Comparison of ENCODE assay signal across 17 cellular contexts in genomic region chr18:66523219-66523991, GRCh38.
DNase-seq lines count a peak whose midpoint lies in the region; FAIRE-seq and TF ChIP-seq lines count a peak whose summit lies in the region.
"Had no signal": no experiment of that assay in that cellular context is flagged by ENCODE, and none has a peak within 500 bp of the region (broad histone marks: within the 10 kb centered on the region; RNA-seq: fewer than 3 reads in every experiment).

No MANE protein-coding gene starts in this region.

- TF ChIP-seq POLR2A in H54 (IDR thresholded peaks at IDR 0.05; ENCODE audit: low read depth, low read length), result no peak

- H2AFZ ChIP-seq in OCI-LY3 (ENCODE audit: low read depth, low read length) (peak overlapping the region; percentile 48), neural progenitor cell (replicated peaks) (peak overlapping the region; percentile 60)

- FAIRE-seq in urothelium cell line (lab: Jason Lieb, UNC), result no peak
- FAIRE-seq in H54 (lab: Jason Lieb, UNC), result no peak
- FAIRE-seq: RCC 7860 had no signal

- H4K20me1 ChIP-seq in OCI-LY3 (ENCODE audit: insufficient read depth, low read length) (no peaks in the 10 kb centered on the region), neural progenitor cell (ENCODE audit: low read depth) (no peaks in the 10 kb centered on the region)

- no peaks in the 10 kb centered on the region for H3K36me3 Mint-ChIP-seq in neural progenitor cell

- H3K4me1 Mint-ChIP-seq in neural progenitor cell, result no peaks in the 10 kb centered on the region
- H3K4me1 Mint-ChIP-seq: T-helper 17 cell had no signal

- H3K9ac ChIP-seq in OCI-LY3 (ENCODE audit: low read length) (no peak overlapping the region), neural progenitor cell (no peak overlapping the region)

- no peak overlapping the region for H3K27ac Mint-ChIP-seq in neural progenitor cell
- H3K27ac Mint-ChIP-seq: T-helper 17 cell had no signal

- H3K79me2 ChIP-seq in OCI-LY3 (ENCODE audit: low read length) (no peaks in the 10 kb centered on the region), neural progenitor cell (ENCODE audit: low read depth) (no peaks in the 10 kb centered on the region)

- H3K27me3 Mint-ChIP-seq in neural progenitor cell (ENCODE audit: insufficient read depth, low read depth), result no peaks in the 10 kb centered on the region
- H3K27me3 Mint-ChIP-seq: T-helper 17 cell had no signal

- no peaks in the 10 kb centered on the region for H3K9me3 ChIP-seq in OCI-LY3 (ENCODE audit: insufficient read depth, low read length)
- H3K9me3 ChIP-seq in neural progenitor cell (ENCODE audit: low read depth), result no peaks in the 10 kb centered on the region

- no peak overlapping the region for H3K4me3 ChIP-seq in OCI-LY3 (ENCODE audit: low read length)
- no peak overlapping the region for H3K4me3 ChIP-seq in neural progenitor cell

- no peaks in the 10 kb centered on the region for H3K27me3 ChIP-seq in OCI-LY3 (ENCODE audit: low read depth, low read length)
- no peaks in the 10 kb centered on the region for H3K27me3 ChIP-seq in neural progenitor cell

- H3K27ac ChIP-seq in OCI-LY3 (ENCODE audit: low read length) (no peak overlapping the region), neural progenitor cell (no peak overlapping the region)

- H3K4me3 Mint-ChIP-seq in neural progenitor cell, result no peak overlapping the region
- H3K4me3 Mint-ChIP-seq: T-helper 17 cell had no signal

- H3K36me3 ChIP-seq in OCI-LY3 (replicated peaks; ENCODE audit: low read depth, low read length) (no peaks in the 10 kb centered on the region), neural progenitor cell (no peaks in the 10 kb centered on the region)

- H3K4me1 ChIP-seq in OCI-LY3 (ENCODE audit: low read length) (no peaks in the 10 kb centered on the region), neural progenitor cell (no peaks in the 10 kb centered on the region)

- DNase-seq in DMS53 treated with DMSO at 0.1 percent for 48 hours (lab: John Stamatoyannopoulos, UW; ENCODE audit: unreplicated experiment) (peak; percentile 86), HuH-7 (ENCODE audit: low spot score) (peak; percentile 12), neural progenitor cell (ENCODE audit: low spot score) (no peak), urothelium cell line (ENCODE audit: low spot score) (no peak), H54 (ENCODE audit: insufficient read length, low spot score) (no peak), SIG-M5 (lab: John Stamatoyannopoulos, UW) (no peak)
- DNase-seq: COR-L47, DMS153, HCEC 1CT, KBM-7, NCI-H1436, NCI-H2081 treated with DMSO at 0.1 percent for 48 hours, NCI-H345, NCI-H774, T-helper 17 cell had no signal

- no peaks in the 10 kb centered on the region for H3F3A ChIP-seq in neural progenitor cell (ENCODE audit: low read depth)

- no peaks in the 10 kb centered on the region for H3K9me3 Mint-ChIP-seq in neural progenitor cell

- H3K4me2 ChIP-seq in OCI-LY3 (ENCODE audit: low read length), result no peak overlapping the region
- H3K4me2 ChIP-seq in neural progenitor cell, result no peak overlapping the region

- TF ChIP-seq CTCF in OCI-LY3 (IDR thresholded peaks at IDR 0.05; ENCODE audit: low read depth, low read length) (no peak), neural progenitor cell (IDR thresholded peaks at IDR 0.05) (no peak)

Comparison
In these comparisons a context has a peak if more than half of its experiments do, and no peak if none do; other contexts are left out.
1. DNase-seq: peak in DMS53 treated with DMSO at 0.1 percent for 48 hours (single experiment) and HuH-7 (single experiment); none in neural progenitor cell (single experiment), urothelium cell line (single experiment), H54 (single experiment) and SIG-M5 (single experiment).